ENCODE assay signal across 8 cellular contexts in genomic region chr4:1581164-1581894, GRCh38.
A peak's percentile ranks its signal among the peaks of the same experiment; 100 is the strongest.
DNase-seq lines count a peak whose midpoint lies in the region; ATAC-seq and TF ChIP-seq lines count a peak whose summit lies in the region.
"Not testable (repeated sequence)": the region's sequence is repeated elsewhere in the genome, so short reads cannot be mapped to it uniquely, and the experiment has no call there.

No MANE protein-coding gene starts in this region.

- ATAC-seq in GM18867 (IDR thresholded peaks at IDR 0.05; ENCODE audit: unreplicated experiment) (peak; percentile 73), HG03159 (IDR thresholded peaks at IDR 0.05; ENCODE audit: unreplicated experiment) (peak; percentile 59)

- not testable (repeated sequence) for H2AFZ ChIP-seq in OCI-LY7 (ENCODE audit: low read length)

- intact Hi-C loops in OCI-LY7 (cut with micrococcal nuclease; ENCODE audit: unreplicated experiment): loop anchor here (5.0 kb wide), 1 partner anchor 131 kb away; the partner anchor contains the start of gene SLBP

- not testable (repeated sequence) for H3K4me1 ChIP-seq in OCI-LY7 (ENCODE audit: insufficient read depth, low read length, poor library complexity, severe bottlenecking)

- H4K20me1 ChIP-seq in OCI-LY7 (ENCODE audit: insufficient read depth, low read length): not testable (repeated sequence)

- H3K4me2 ChIP-seq in OCI-LY7 (ENCODE audit: low read length): 0 out of 2 replicates have a peak overlapping the region, but pooled peaks have one; percentile 12

- H3K9me3 ChIP-seq in OCI-LY7 (ENCODE audit: low read length): not testable (repeated sequence)

- TF ChIP-seq CTCF in OCI-LY7 (conservative IDR thresholded peaks at IDR 0.05; ENCODE audit: low read length); kidney epithelial cell (IDR thresholded peaks at IDR 0.05; ENCODE audit: insufficient read depth, low read length, poor library complexity, severe bottlenecking): not testable (repeated sequence)

- H3K4me3 ChIP-seq in OCI-LY7 (ENCODE audit: low read depth, low read length, poor library complexity, severe bottlenecking); kidney epithelial cell (ENCODE audit: low read depth, low read length): not testable (repeated sequence)

- peaks cover 37% of the 10 kb centered on the region for H3K27me3 ChIP-seq in kidney epithelial cell (ENCODE audit: control insufficient read depth, insufficient read depth, low read length)

- not testable (repeated sequence) for H3K27ac ChIP-seq in OCI-LY7 (ENCODE audit: low read depth, low read length, poor library complexity, severe bottlenecking)

- not testable (repeated sequence) for H3K36me3 ChIP-seq in OCI-LY7 (ENCODE audit: insufficient read depth, low read length); kidney epithelial cell (ENCODE audit: control insufficient read depth, insufficient read depth, low read length)

- H3K79me2 ChIP-seq in OCI-LY7 (ENCODE audit: insufficient read depth, low read depth, low read length): not testable (repeated sequence)

- POLR2A ChIA-PET in OCI-LY7 (lab: Charles Lee): not testable (repeated sequence)

- CTCF ChIA-PET in OCI-LY7 (lab: Charles Lee; ENCODE audit: unreplicated experiment): not testable (repeated sequence)

- not testable (repeated sequence) for H3K9me2 ChIP-seq in OCI-LY7 (ENCODE audit: insufficient read depth, low read length)

- DNase-seq in 8988T (peak; percentile 90), OCI-LY7 (ENCODE audit: low spot score) (peak; percentile 90), dedifferentiated amniotic fluid mesenchymal stem cell (ENCODE audit: extremely low spot score) (peak; percentile 91), kidney epithelial cell (ENCODE audit: low read depth) (peak; percentile 18)
- peak; percentile 72 to 77 for DNase-seq in activated CD8-positive, alpha-beta memory T cell treated with anti-CD3 and anti-CD28 coated beads for 4 hours (ENCODE audit: low read depth in 2 of 2)
- peak; percentile 88 for DNase-seq in stimulated activated CD4-positive, alpha-beta T cell treated with anti-CD3 and anti-CD28 coated beads, Interleukin-15, amount 100 ng/mL, for 24 hours

- BruUV-seq in OCI-LY7 (replicated peaks; lab: Mats Ljungman, UMichigan): not testable (repeated sequence)

Comparison
In these comparisons a context has a peak if more than half of its experiments do, and no peak if none do; other contexts are left out.
1. DNase-seq: peak in every context shown above with its lines; median percentile 91 in dedifferentiated amniotic fluid mesenchymal stem cell; 90 in 8988T; 90 in OCI-LY7; 88 in stimulated activated CD4-positive, alpha-beta T cell treated with anti-CD3 and anti-CD28 coated beads, Interleukin-15, amount 100 ng/mL, for 24 hours; 74 in activated CD8-positive, alpha-beta memory T cell treated with anti-CD3 and anti-CD28 coated beads for 4 hours; 18 in kidney epithelial cell.